In the genomic region with DNA sequence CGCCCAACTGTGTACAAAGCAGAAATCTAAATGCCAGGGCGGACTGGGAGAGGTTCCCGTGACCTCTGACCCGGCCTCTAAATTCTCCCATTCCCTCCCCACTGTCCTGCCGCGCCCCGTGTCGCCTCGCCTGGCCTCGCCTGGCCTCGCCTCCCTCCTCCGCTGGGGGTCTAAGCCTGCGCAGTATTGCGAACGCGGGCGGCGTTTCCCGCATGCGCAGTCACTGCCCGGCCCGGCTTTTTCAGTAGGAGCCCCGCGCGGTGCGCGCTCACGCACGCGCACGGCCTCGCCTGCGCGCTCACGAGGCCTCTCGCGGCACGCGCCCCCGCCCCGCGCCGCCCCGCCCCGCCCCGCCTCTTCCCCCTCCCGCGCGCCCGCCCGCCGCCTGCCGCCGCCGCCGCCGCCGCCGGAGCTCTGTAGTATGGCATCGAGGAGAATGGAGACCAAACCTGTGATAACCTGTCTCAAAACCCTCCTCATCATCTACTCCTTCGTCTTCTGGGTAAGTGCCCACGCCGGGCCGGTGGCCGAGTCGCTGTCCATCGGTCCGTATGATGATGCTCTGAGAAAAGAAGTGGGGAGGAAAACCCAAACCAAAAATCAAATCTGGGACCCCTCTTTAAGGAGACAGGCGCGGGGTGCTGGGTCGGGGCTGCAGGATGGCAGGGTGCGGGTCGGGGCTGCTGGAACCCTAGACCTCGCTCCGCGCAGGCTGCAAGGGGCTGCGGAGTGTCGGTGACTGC, we compare ENCODE assay signal across 8 cellular contexts.
DNase-seq lines count a peak whose midpoint lies in the region; TF ChIP-seq lines count a peak whose summit lies in the region.

Gene TSPAN7 (plus strand): TSS at position 417 of the 743 bp plus-strand sequence. CDS start 5 bp downstream, at position 422.

- no peak for TF ChIP-seq CTCF in epithelial cell of esophagus (IDR thresholded peaks at IDR 0.05; ENCODE audit: insufficient read depth, low read depth, low read length, missing control alignments)

- H3K4me3 ChIP-seq in epithelial cell of esophagus (ENCODE audit: low read length): peak within 1 kb of the TSS; percentile 56

- peak; percentile 31 for DNase-seq in SIG-M5 treated with dmso at 0.1 percent for 504 hours (lab: John Stamatoyannopoulos, UW; ENCODE audit: unreplicated experiment)
- DNase-seq in SIG-M5 (lab: John Stamatoyannopoulos, UW): no peak
- DNase-seq in HK-2 (ENCODE audit: unreplicated experiment): peak; percentile 82
- DNase-seq in NCI-H82 treated with DMSO at 0.1 percent for 48 hours (lab: John Stamatoyannopoulos, UW; ENCODE audit: unreplicated experiment): peak; percentile 59
- DNase-seq in activated T-cell treated with anti-CD3 and anti-CD28 coated beads for 24 hours (ENCODE audit: low read depth): peak; percentile 69
- DNase-seq in epithelial cell of esophagus (ENCODE audit: low read depth): peak; percentile 68
- DNase-seq in middle frontal gyrus (ENCODE audit: extremely low spot score, low spot score): peak; percentile 68
- DNase-seq in stimulated activated CD8-positive, alpha-beta memory T cell treated with anti-CD3 and anti-CD28 coated beads, Interleukin-15, amount 100 ng/mL, for 24 hours (ENCODE audit: low read depth): peak; percentile 49
